Comparison of ENCODE assay signal across 13 cellular contexts in genomic region chr20:23634985-23635767, GRCh38. TPM values are rescaled to one million over a fixed set of nuclear protein-coding genes. Genes with fewer than 3 reads are reported as not detected.
DNase-seq lines count a peak whose midpoint lies in the region; TF ChIP-seq lines count a peak whose summit lies in the region.
"Had no signal": no experiment of that assay in that cellular context is flagged by ENCODE, and none has a peak within 500 bp of the region (broad histone marks: within the 10 kb centered on the region; RNA-seq: fewer than 3 reads in every experiment).

No MANE protein-coding gene starts in this region.

- CTCF ChIA-PET in activated CD4-positive, alpha-beta memory T cell treated with anti-CD3 and anti-CD28 coated beads for 36 hours (lab: Charles Lee) = no interaction called here

- H3K4me3 Mint-ChIP-seq in HFFc6 = peak overlapping the region; percentile 3
- H3K4me3 Mint-ChIP-seq in dendritic cell treated with granulocyte-macrophage colony-stimulating factor and Interleukin-4, amounts not matched to agents 40 ng/mL and 50 ng/mL, for 4 days = peak overlapping the region; percentile 89
- no peak overlapping the region for H3K4me3 Mint-ChIP-seq in activated CD4-positive, alpha-beta memory T cell treated with anti-CD3 and anti-CD28 coated beads for 36 hours
- H3K4me3 Mint-ChIP-seq in activated naive CD8-positive, alpha-beta T cell treated with anti-CD3 and anti-CD28 coated beads for 36 hours = no peak overlapping the region
- H3K4me3 Mint-ChIP-seq: activated naive CD4-positive, alpha-beta T cell treated with anti-CD3 and anti-CD28 coated beads, Interleukin-2, amount 50 U/mL, for 24 hours had no signal

- H3K4me1 Mint-ChIP-seq in HFFc6 (ENCODE audit: low read depth) = peaks cover 25% of the 10 kb centered on the region
- H3K4me1 Mint-ChIP-seq in dendritic cell treated with granulocyte-macrophage colony-stimulating factor and Interleukin-4, amounts not matched to agents 40 ng/mL and 50 ng/mL, for 4 days (ENCODE audit: low read depth) = peaks cover 83% of the 10 kb centered on the region
- peaks cover 3% of the 10 kb centered on the region for H3K4me1 Mint-ChIP-seq in activated CD4-positive, alpha-beta memory T cell treated with anti-CD3 and anti-CD28 coated beads for 36 hours (ENCODE audit: low read depth)
- H3K4me1 Mint-ChIP-seq in activated naive CD8-positive, alpha-beta T cell treated with anti-CD3 and anti-CD28 coated beads for 36 hours = peaks cover 3% of the 10 kb centered on the region

- TF ChIP-seq CTCF in HFFc6 (IDR thresholded peaks at IDR 0.05) = no peak

- peak overlapping the region in 4 of 7 experiments; percentile 9 to 86 (median 16) for H3K4me3 ChIP-seq in skin epidermis

- no peaks in the 10 kb centered on the region for H3K9me3 Mint-ChIP-seq in HFFc6
- H3K9me3 Mint-ChIP-seq in dendritic cell treated with granulocyte-macrophage colony-stimulating factor and Interleukin-4, amounts not matched to agents 40 ng/mL and 50 ng/mL, for 4 days = no peaks in the 10 kb centered on the region
- no peaks in the 10 kb centered on the region for H3K9me3 Mint-ChIP-seq in activated CD4-positive, alpha-beta memory T cell treated with anti-CD3 and anti-CD28 coated beads for 36 hours
- no peaks in the 10 kb centered on the region for H3K9me3 Mint-ChIP-seq in activated naive CD8-positive, alpha-beta T cell treated with anti-CD3 and anti-CD28 coated beads for 36 hours
- H3K9me3 Mint-ChIP-seq: activated naive CD4-positive, alpha-beta T cell treated with anti-CD3 and anti-CD28 coated beads, Interleukin-2, amount 50 U/mL, for 24 hours; IgD-negative memory B cell had no signal

- POLR2A ChIA-PET in activated CD4-positive, alpha-beta memory T cell treated with anti-CD3 and anti-CD28 coated beads for 36 hours (lab: Charles Lee) = no interaction called here

- H3K36me3 Mint-ChIP-seq in HFFc6 (ENCODE audit: low read depth) = peaks cover 17% of the 10 kb centered on the region
- peaks cover 71% of the 10 kb centered on the region for H3K36me3 Mint-ChIP-seq in dendritic cell treated with granulocyte-macrophage colony-stimulating factor and Interleukin-4, amounts not matched to agents 40 ng/mL and 50 ng/mL, for 4 days (ENCODE audit: low read depth)
- no peaks in the 10 kb centered on the region for H3K36me3 Mint-ChIP-seq in activated CD4-positive, alpha-beta memory T cell treated with anti-CD3 and anti-CD28 coated beads for 36 hours
- H3K36me3 Mint-ChIP-seq in activated naive CD8-positive, alpha-beta T cell treated with anti-CD3 and anti-CD28 coated beads for 36 hours = no peaks in the 10 kb centered on the region
- H3K36me3 Mint-ChIP-seq: activated naive CD4-positive, alpha-beta T cell treated with anti-CD3 and anti-CD28 coated beads, Interleukin-2, amount 50 U/mL, for 24 hours; IgD-negative memory B cell had no signal

- no peaks in the 10 kb centered on the region for H3K27me3 Mint-ChIP-seq in HFFc6 (ENCODE audit: insufficient read depth)
- no peaks in the 10 kb centered on the region for H3K27me3 Mint-ChIP-seq in dendritic cell treated with granulocyte-macrophage colony-stimulating factor and Interleukin-4, amounts not matched to agents 40 ng/mL and 50 ng/mL, for 4 days
- peaks cover 22% of the 10 kb centered on the region for H3K27me3 Mint-ChIP-seq in activated CD4-positive, alpha-beta memory T cell treated with anti-CD3 and anti-CD28 coated beads for 36 hours
- H3K27me3 Mint-ChIP-seq in activated naive CD8-positive, alpha-beta T cell treated with anti-CD3 and anti-CD28 coated beads for 36 hours = peaks cover 29% of the 10 kb centered on the region

- peak overlapping the region in 3 of 21 experiments; percentile 7 to 34 (median 24) for H3K27ac ChIP-seq in skin epidermis

- no peak overlapping the region for H3K27ac Mint-ChIP-seq in HFFc6
- peak overlapping the region; percentile 94 for H3K27ac Mint-ChIP-seq in dendritic cell treated with granulocyte-macrophage colony-stimulating factor and Interleukin-4, amounts not matched to agents 40 ng/mL and 50 ng/mL, for 4 days
- H3K27ac Mint-ChIP-seq in activated CD4-positive, alpha-beta memory T cell treated with anti-CD3 and anti-CD28 coated beads for 36 hours = no peak overlapping the region
- H3K27ac Mint-ChIP-seq in activated naive CD8-positive, alpha-beta T cell treated with anti-CD3 and anti-CD28 coated beads for 36 hours = no peak overlapping the region
- H3K27ac Mint-ChIP-seq: activated naive CD4-positive, alpha-beta T cell treated with anti-CD3 and anti-CD28 coated beads, Interleukin-2, amount 50 U/mL, for 24 hours; IgD-negative memory B cell had no signal

- intact Hi-C loops in dendritic cell treated with granulocyte-macrophage colony-stimulating factor and Interleukin-4, amounts not matched to agents 40 ng/mL and 50 ng/mL, for 4 days (cut with micrococcal nuclease) = loop anchor here (5.0 kb wide), 2 partner anchors 32 to 273 kb away; partner anchors contain the start of gene GZF1
- intact Hi-C loops in activated CD4-positive, alpha-beta memory T cell treated with anti-CD3 and anti-CD28 coated beads for 36 hours (cut with micrococcal nuclease) = no loop called here

- DNase-seq in HFFc6 (no peak), islet precursor cell (peak; percentile 22), NCI-H2107 (lab: John Stamatoyannopoulos, UW) (no peak), NCI-H748 treated with DMSO at 0.1 percent for 48 hours (lab: John Stamatoyannopoulos, UW) (no peak)
- DNase-seq in activated CD4-positive, alpha-beta memory T cell treated with anti-CD3 and anti-CD28 coated beads for 36 hours = no peak
- no peak for DNase-seq in activated naive CD8-positive, alpha-beta T cell treated with anti-CD3 and anti-CD28 coated beads for 36 hours
- DNase-seq: NCI-H187 treated with DMSO at 0.1 percent for 48 hours, NCI-H774 had no signal

RNA-seq across cellular contexts. Expression of gene CST3, which starts 2.6 kb away (rescaled TPM):
- total RNA-seq in HFFc6 (2021; fragmentation: NEBNext Ultra II Directional; extraction: Animal tissue kit (Norgen Biotek cat#: 25700)) = 100 to 1,000 TPM; 211 to 296 (median 234) TPM
- under 1 TPM; 0.26 to 0.29 TPM for total RNA-seq in activated CD4-positive, alpha-beta memory T cell treated with anti-CD3 and anti-CD28 coated beads for 36 hours
- under 1 TPM; 0.54 to 0.62 TPM for total RNA-seq in activated naive CD8-positive, alpha-beta T cell treated with anti-CD3 and anti-CD28 coated beads for 36 hours

RNA-seq across cellular contexts. Expression of gene CST9, which starts 29.5 kb away (rescaled TPM):
- total RNA-seq in HFFc6 (2021; fragmentation: NEBNext Ultra II Directional; extraction: Animal tissue kit (Norgen Biotek cat#: 25700)) = not detected
- not detected for total RNA-seq in activated CD4-positive, alpha-beta memory T cell treated with anti-CD3 and anti-CD28 coated beads for 36 hours
- not detected for total RNA-seq in activated naive CD8-positive, alpha-beta T cell treated with anti-CD3 and anti-CD28 coated beads for 36 hours
- total RNA-seq: foreskin keratinocyte had no signal

RNA-seq across cellular contexts. Expression of gene CST4, which starts 53.7 kb away (rescaled TPM):
- not detected for total RNA-seq in HFFc6 (2021; fragmentation: NEBNext Ultra II Directional; extraction: Animal tissue kit (Norgen Biotek cat#: 25700))
- not detected for total RNA-seq in activated CD4-positive, alpha-beta memory T cell treated with anti-CD3 and anti-CD28 coated beads for 36 hours
- total RNA-seq in activated naive CD8-positive, alpha-beta T cell treated with anti-CD3 and anti-CD28 coated beads for 36 hours = not detected
- total RNA-seq: foreskin keratinocyte had no signal

Comparison
In these comparisons a context has a peak if more than half of its experiments do, and no peak if none do; other contexts are left out.
1. H3K4me3 Mint-ChIP-seq: peak in HFFc6 (single experiment) and dendritic cell treated with granulocyte-macrophage colony-stimulating factor and Interleukin-4, amounts not matched to agents 40 ng/mL and 50 ng/mL, for 4 days (single experiment); none in activated CD4-positive, alpha-beta memory T cell treated with anti-CD3 and anti-CD28 coated beads for 36 hours (single experiment) and activated naive CD8-positive, alpha-beta T cell treated with anti-CD3 and anti-CD28 coated beads for 36 hours (single experiment).
2. RNA of gene CST3, which starts 2.6 kb away (total RNA-seq): 211 to 296 TPM in HFFc6; 0.54 to 0.62 TPM in activated naive CD8-positive, alpha-beta T cell treated with anti-CD3 and anti-CD28 coated beads for 36 hours and 0.26 to 0.29 TPM in activated CD4-positive, alpha-beta memory T cell treated with anti-CD3 and anti-CD28 coated beads for 36 hours; every median in the first group is over 100 times any median in the second.